Comparison of ENCODE assay signal across 20 cellular contexts in the genomic region with DNA sequence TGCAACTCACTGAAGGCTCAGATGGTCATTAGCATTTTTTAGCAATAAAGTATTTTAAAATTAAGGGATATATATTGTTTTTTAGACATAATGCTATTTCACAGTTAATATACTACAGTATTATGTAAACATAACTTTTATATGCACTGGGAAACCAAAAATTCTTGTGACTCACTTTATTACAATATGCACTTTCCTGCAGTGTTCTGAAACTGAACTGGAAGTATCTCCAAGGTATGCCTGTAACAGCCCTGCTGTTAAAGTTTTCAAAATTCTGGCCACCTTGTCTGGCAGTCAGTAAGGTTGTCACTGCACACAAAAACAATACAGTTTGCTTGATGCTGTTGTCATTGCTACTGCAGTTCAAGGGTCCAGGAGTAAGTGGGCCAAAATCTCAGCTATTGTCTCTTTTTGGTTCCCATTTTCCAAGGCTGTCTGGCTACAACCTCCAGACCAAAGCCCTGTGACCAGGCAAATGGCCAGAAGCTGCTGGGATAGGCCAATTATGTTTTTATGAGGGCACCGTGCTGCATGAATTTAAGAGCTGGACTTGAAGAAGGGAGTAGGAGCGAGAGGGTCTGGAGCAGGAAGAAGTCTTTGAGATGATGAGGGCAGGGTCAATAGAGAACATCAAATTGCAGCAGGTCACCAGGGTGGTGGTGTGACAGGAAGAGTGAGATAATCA.
"Had no signal": no experiment of that assay in that cellular context is flagged by ENCODE, and none has a peak within 500 bp of the region (broad histone marks: within the 10 kb centered on the region; RNA-seq: fewer than 3 reads in every experiment).

No MANE protein-coding gene starts in this region.

- ATAC-seq: activated T-cell treated with anti-CD3 and anti-CD28 coated beads, Interleukin-2, amount 50 U/mL, for 72 hours; esophagus mucosa; naive thymus-derived CD8-positive, alpha-beta T cell; pancreas; stimulated activated memory B cell treated with anti-CD40 and anti-IgM and Interleukin-4, amounts not matched to agents 10 μg/mL and 1 μg/mL and 100 μg/mL, for 72 hours; upper lobe of right lung had no signal

- H3K27me3 ChIP-seq: pancreas, spleen, upper lobe of right lung had no signal

- H3K4me1 ChIP-seq: pancreas, spleen, upper lobe of right lung had no signal

- H3K4me1 Mint-ChIP-seq: activated naive CD4-positive, alpha-beta T cell treated with anti-CD3 and anti-CD28 coated beads, Interleukin-2, amount 50 U/mL, for 24 hours; naive thymus-derived CD8-positive, alpha-beta T cell; stimulated activated memory B cell treated with anti-CD40 and anti-IgM and Interleukin-4, amounts not matched to agents 10 μg/mL and 1 μg/mL and 100 μg/mL, for 72 hours had no signal

- H3K9me3 Mint-ChIP-seq: activated naive CD4-positive, alpha-beta T cell treated with anti-CD3 and anti-CD28 coated beads, Interleukin-2, amount 50 U/mL, for 24 hours had no signal

- H3K27ac Mint-ChIP-seq: activated naive CD4-positive, alpha-beta T cell treated with anti-CD3 and anti-CD28 coated beads, Interleukin-2, amount 50 U/mL, for 24 hours; activated T-cell treated with anti-CD3 and anti-CD28 coated beads, Interleukin-2, amount 50 U/mL, for 72 hours; stimulated activated memory B cell treated with anti-CD40 and anti-IgM and Interleukin-4, amounts not matched to agents 10 μg/mL and 1 μg/mL and 100 μg/mL, for 72 hours had no signal

- H3K27ac ChIP-seq: pancreas, spleen, upper lobe of right lung, WERI-Rb-1 had no signal

- H3K9me3 ChIP-seq: pancreas, upper lobe of right lung had no signal

- H3K4me3 Mint-ChIP-seq: activated naive CD4-positive, alpha-beta T cell treated with anti-CD3 and anti-CD28 coated beads, Interleukin-2, amount 50 U/mL, for 24 hours; activated T-cell treated with anti-CD3 and anti-CD28 coated beads, Interleukin-2, amount 50 U/mL, for 72 hours; naive thymus-derived CD8-positive, alpha-beta T cell; stimulated activated memory B cell treated with anti-CD40 and anti-IgM and Interleukin-4, amounts not matched to agents 10 μg/mL and 1 μg/mL and 100 μg/mL, for 72 hours had no signal

- DNase-seq: activated CD4-positive, alpha-beta T cell treated with anti-CD3 and anti-CD28 coated beads for 1 hour; activated CD8-positive, alpha-beta memory T cell treated with anti-CD3 and anti-CD28 coated beads for 24 hours; activated CD8-positive, alpha-beta memory T cell treated with anti-CD3 and anti-CD28 coated beads, Interleukin-2, amount 50 U/mL, for 48 hours; activated effector memory CD4-positive, alpha-beta T cell treated with anti-CD3 and anti-CD28 coated beads, Interleukin-2, amount 50 U/mL, for 16 hours; activated T-cell treated with anti-CD3 and anti-CD28 coated beads, Interleukin-2, amount 50 U/mL, for 72 hours; cerebellar nuclear complex; cortex of kidney; effector CD4-positive, alpha-beta T cell; left cardiac atrium; mesendoderm; naive thymus-derived CD8-positive, alpha-beta T cell; pancreas; spleen; stimulated activated CD4-positive, alpha-beta T cell treated with anti-CD3 and anti-CD28 coated beads, Interleukin-4, amount 100 ng/mL, for 4 hours; T-helper 2 cell; upper lobe of right lung; WERI-Rb-1 had no signal

- H3K36me3 Mint-ChIP-seq: activated naive CD4-positive, alpha-beta T cell treated with anti-CD3 and anti-CD28 coated beads, Interleukin-2, amount 50 U/mL, for 24 hours; stimulated activated memory B cell treated with anti-CD40 and anti-IgM and Interleukin-4, amounts not matched to agents 10 μg/mL and 1 μg/mL and 100 μg/mL, for 72 hours had no signal

- H3K4me3 ChIP-seq: pancreas, spleen, upper lobe of right lung had no signal

- H3K36me3 ChIP-seq: pancreas, spleen, upper lobe of right lung, WERI-Rb-1 had no signal
